In genomic region chr4:134702374-134702773, GRCh38 we compare ENCODE assay signal across 4 cellular contexts.
TF ChIP-seq lines count a peak whose summit lies in the region.

No MANE protein-coding gene starts in this region.

TF ChIP-seq in SK-N-SH treated with all-trans-retinoic acid at 6 μM for 48 hours, 23 proteins besides CTCF, POLR2A, EP300 and RAD21 (continues in another document):
- TF ChIP-seq ZNF8 (CRISPR knock-in tag; IDR thresholded peaks at IDR 0.05) (no peak), TSHZ2 (CRISPR knock-in tag; IDR thresholded peaks at IDR 0.05) (no peak), ISL1 (CRISPR knock-in tag; IDR thresholded peaks at IDR 0.05) (no peak), SNAI2 (CRISPR knock-in tag; IDR thresholded peaks at IDR 0.05) (no peak), TOX (CRISPR knock-in tag; IDR thresholded peaks at IDR 0.05; ENCODE audit: borderline replicate concordance) (no peak), OSR1 (CRISPR knock-in tag; IDR thresholded peaks at IDR 0.05) (no peak), POU6F1 (CRISPR knock-in tag; IDR thresholded peaks at IDR 0.05; ENCODE audit: borderline replicate concordance, low read depth) (no peak), ARNTL (CRISPR knock-in tag; IDR thresholded peaks at IDR 0.05; ENCODE audit: borderline replicate concordance, low read depth) (no peak), ZC3H10 (CRISPR knock-in tag; IDR thresholded peaks at IDR 0.05) (no peak)

TF ChIP-seq in SK-N-SH, 30 proteins besides CTCF, POLR2A, EP300 and RAD21 (continues in another document):
- TF ChIP-seq RFX5 (IDR thresholded peaks at IDR 0.05; ENCODE audit: low read length): no peak
- no peak for TF ChIP-seq YY1 (IDR thresholded peaks at IDR 0.05; ENCODE audit: low read depth)
- TF ChIP-seq TEAD4 (IDR thresholded peaks at IDR 0.05; ENCODE audit: borderline replicate concordance, insufficient read depth): no peak
- TF ChIP-seq FOXM1 (IDR thresholded peaks at IDR 0.05; ENCODE audit: low read depth): no peak
- no peak for TF ChIP-seq RXRA (IDR thresholded peaks at IDR 0.05; ENCODE audit: borderline replicate concordance, low read depth)
- TF ChIP-seq PBX3 (IDR thresholded peaks at IDR 0.05): no peak
- TF ChIP-seq REST (IDR thresholded peaks at IDR 0.05; ENCODE audit: low read depth, low read length): no peak
- TF ChIP-seq EZH2phosphoT487 (IDR thresholded peaks at IDR 0.05; ENCODE audit: borderline replicate concordance, low read depth): no peak
- no peak for TF ChIP-seq FOXJ3 (CRISPR knock-in tag; IDR thresholded peaks at IDR 0.05)
- no peak for TF ChIP-seq GABPA (IDR thresholded peaks at IDR 0.05; ENCODE audit: low read depth)
- no peak for TF ChIP-seq ZBTB33 (IDR thresholded peaks at IDR 0.05; ENCODE audit: borderline replicate concordance, low read depth)
- TF ChIP-seq SIN3A (IDR thresholded peaks at IDR 0.05; ENCODE audit: borderline replicate concordance, low read depth, low read length): no peak

TF ChIP-seq in H1, 55 proteins besides CTCF, POLR2A, EP300 and RAD21:
- TF ChIP-seq SAP30 (IDR thresholded peaks at IDR 0.05; ENCODE audit: insufficient read depth, insufficient replicate concordance, low read length) (no peak), SP4 (IDR thresholded peaks at IDR 0.05; ENCODE audit: low read length) (no peak), CBX8 (IDR thresholded peaks at IDR 0.05; ENCODE audit: borderline replicate concordance, low read depth, low read length) (no peak), CHD7 (IDR thresholded peaks at IDR 0.05; ENCODE audit: insufficient replicate concordance, low read length) (no peak), POLR2AphosphoS5 (IDR thresholded peaks at IDR 0.05; ENCODE audit: low read depth, low read length) (no peak), E2F6 (IDR thresholded peaks at IDR 0.05) (no peak), MAFK (IDR thresholded peaks at IDR 0.05; ENCODE audit: low read depth, low read length) (no peak), SP1 (IDR thresholded peaks at IDR 0.05; ENCODE audit: low read depth, low read length) (no peak), HDAC2 (IDR thresholded peaks at IDR 0.05; ENCODE audit: borderline replicate concordance in 1 of 2, low read depth in 2 of 2, low read length in 2 of 2) (no peak), NANOG (IDR thresholded peaks at IDR 0.05; ENCODE audit: insufficient read depth, low read depth, low read length, poor library complexity, severe bottlenecking) (no peak), CBX5 (IDR thresholded peaks at IDR 0.05; ENCODE audit: low read depth, low read length) (no peak), RBBP5 (IDR thresholded peaks at IDR 0.05; ENCODE audit: borderline replicate concordance, low read depth, low read length) (no peak)

TF ChIP-seq in GM23338, 12 proteins besides CTCF, POLR2A, EP300 and RAD21:
- no peak for TF ChIP-seq JUNB (IDR thresholded peaks at IDR 0.05; ENCODE audit: unreplicated experiment)
- TF ChIP-seq ZNF462 (CRISPR knock-in tag; IDR thresholded peaks at IDR 0.05): no peak
- no peak for TF ChIP-seq EZH2 (IDR thresholded peaks at IDR 0.05; ENCODE audit: low read depth, unreplicated experiment)
- no peak for TF ChIP-seq STAT1 (IDR thresholded peaks at IDR 0.05; ENCODE audit: unreplicated experiment)
- no peak for TF ChIP-seq NANOG (IDR thresholded peaks at IDR 0.05; ENCODE audit: borderline replicate concordance)
- TF ChIP-seq ZNF331 (CRISPR knock-in tag; IDR thresholded peaks at IDR 0.05; ENCODE audit: low read depth): no peak
- TF ChIP-seq CREB1 (CRISPR knock-in tag; IDR thresholded peaks at IDR 0.05; ENCODE audit: low read depth): no peak
- no peak for TF ChIP-seq EZH2phosphoT487 (IDR thresholded peaks at IDR 0.05; ENCODE audit: unreplicated experiment)
TF ChIP-seq in GM23338: peak in this region for 0.
